Comparison of ENCODE assay signal across 6 cellular contexts in genomic region chr1:1318131-1318652, GRCh38. TPM values are rescaled to one million over a fixed set of nuclear protein-coding genes. Genes with fewer than 3 reads are reported as not detected.
DNase-seq lines count a peak whose midpoint lies in the region; ATAC-seq, FAIRE-seq and TF ChIP-seq lines count a peak whose summit lies in the region.

No MANE protein-coding gene starts in this region.

- TF ChIP-seq RAD21 in Ishikawa (IDR thresholded peaks at IDR 0.05; ENCODE audit: low read depth), result no peak

- peak overlapping the region; percentile 19 for H3K4me3 Mint-ChIP-seq in MCF 10A (ENCODE audit: unreplicated experiment)
- H3K4me3 Mint-ChIP-seq in stimulated activated memory B cell treated with anti-CD40 and anti-IgM and Interleukin-4, amounts not matched to agents 10 μg/mL and 1 μg/mL and 100 μg/mL, for 72 hours, result no peak overlapping the region
- no peak overlapping the region for H3K4me3 Mint-ChIP-seq in stimulated activated effector memory CD8-positive, alpha-beta T cell treated with anti-CD3 and anti-CD28 coated beads, Interleukin-12 subunit alpha, Interleukin-12 subunit beta, amount 100 ng/mL, for 72 hours

- ATAC-seq in stimulated activated memory B cell treated with anti-CD40 and anti-IgM and Interleukin-4, amounts not matched to agents 10 μg/mL and 1 μg/mL and 100 μg/mL, for 72 hours, result no peak
- no peak for ATAC-seq in stimulated activated effector memory CD8-positive, alpha-beta T cell treated with anti-CD3 and anti-CD28 coated beads, Interleukin-12 subunit alpha, Interleukin-12 subunit beta, amount 100 ng/mL, for 72 hours

- FAIRE-seq in D721Med (lab: Jason Lieb, UNC), result no peak

- H3K9me3 Mint-ChIP-seq in MCF 10A (ENCODE audit: unreplicated experiment), result no peaks in the 10 kb centered on the region
- H3K9me3 Mint-ChIP-seq in stimulated activated memory B cell treated with anti-CD40 and anti-IgM and Interleukin-4, amounts not matched to agents 10 μg/mL and 1 μg/mL and 100 μg/mL, for 72 hours, result no peaks in the 10 kb centered on the region
- no peaks in the 10 kb centered on the region for H3K9me3 Mint-ChIP-seq in stimulated activated effector memory CD8-positive, alpha-beta T cell treated with anti-CD3 and anti-CD28 coated beads, Interleukin-12 subunit alpha, Interleukin-12 subunit beta, amount 100 ng/mL, for 72 hours

- intact Hi-C loops in MCF 10A (cut with micrococcal nuclease), result no loop called here

- TF ChIP-seq CTCF in MCF 10A (IDR thresholded peaks at IDR 0.05; ENCODE audit: unreplicated experiment) (no peak), D721Med (IDR thresholded peaks at IDR 0.05; ENCODE audit: insufficient read depth, missing control alignments) (no peak)

- POLR2A ChIA-PET in MCF 10A (lab: Yijun Ruan, JAX), result interaction anchor here (0.6 to 1.5 kb wide), 11 partner anchors 8 to 359 kb away, joined by 3 to 12 read pairs (median 4); partner anchors contain the start of genes CCNL2 and NOC2L

- DNase-seq in MCF 10A (ENCODE audit: unreplicated experiment), result peak; percentile 94
- peak; percentile 26 for DNase-seq in pons (ENCODE audit: low spot score)
- no peak for DNase-seq in D721Med (ENCODE audit: insufficient read length, low spot score)
- DNase-seq in stimulated activated effector memory CD8-positive, alpha-beta T cell treated with anti-CD3 and anti-CD28 coated beads, Interleukin-12 subunit alpha, Interleukin-12 subunit beta, amount 100 ng/mL, for 72 hours (ENCODE audit: low spot score in 2 of 2), result no peak

- CTCF ChIA-PET in MCF 10A (lab: Yijun Ruan, JAX), result interaction anchor here (0.6 kb wide), 1 partner anchor 57 kb away, joined by 3 read pairs; the partner anchor contains the start of gene AURKAIP1

- TF ChIP-seq EP300 in Ishikawa (IDR thresholded peaks at IDR 0.05; ENCODE audit: borderline replicate concordance), result no peak

- H3K4me1 Mint-ChIP-seq in MCF 10A (ENCODE audit: insufficient read depth, unreplicated experiment), result peaks cover 11% of the 10 kb centered on the region
- H3K4me1 Mint-ChIP-seq in stimulated activated memory B cell treated with anti-CD40 and anti-IgM and Interleukin-4, amounts not matched to agents 10 μg/mL and 1 μg/mL and 100 μg/mL, for 72 hours, result peaks cover 24% of the 10 kb centered on the region
- H3K4me1 Mint-ChIP-seq in stimulated activated effector memory CD8-positive, alpha-beta T cell treated with anti-CD3 and anti-CD28 coated beads, Interleukin-12 subunit alpha, Interleukin-12 subunit beta, amount 100 ng/mL, for 72 hours, result peaks cover 24% of the 10 kb centered on the region

- H3K36me3 Mint-ChIP-seq in MCF 10A (ENCODE audit: insufficient read depth, unreplicated experiment), result peaks cover 54% of the 10 kb centered on the region
- peaks cover 34% of the 10 kb centered on the region for H3K36me3 Mint-ChIP-seq in stimulated activated memory B cell treated with anti-CD40 and anti-IgM and Interleukin-4, amounts not matched to agents 10 μg/mL and 1 μg/mL and 100 μg/mL, for 72 hours
- peaks cover 73% of the 10 kb centered on the region for H3K36me3 Mint-ChIP-seq in stimulated activated effector memory CD8-positive, alpha-beta T cell treated with anti-CD3 and anti-CD28 coated beads, Interleukin-12 subunit alpha, Interleukin-12 subunit beta, amount 100 ng/mL, for 72 hours

- BruUV-seq in MCF 10A (replicated peaks; lab: Mats Ljungman, UMichigan), result TSS peak; percentile 7

- H3K27me3 Mint-ChIP-seq in MCF 10A (ENCODE audit: insufficient read depth, unreplicated experiment), result no peaks in the 10 kb centered on the region
- no peaks in the 10 kb centered on the region for H3K27me3 Mint-ChIP-seq in stimulated activated memory B cell treated with anti-CD40 and anti-IgM and Interleukin-4, amounts not matched to agents 10 μg/mL and 1 μg/mL and 100 μg/mL, for 72 hours

- peak overlapping the region; percentile 84 for H3K27ac Mint-ChIP-seq in MCF 10A (ENCODE audit: low read depth, unreplicated experiment)
- H3K27ac Mint-ChIP-seq in stimulated activated memory B cell treated with anti-CD40 and anti-IgM and Interleukin-4, amounts not matched to agents 10 μg/mL and 1 μg/mL and 100 μg/mL, for 72 hours, result no peak overlapping the region
- no peak overlapping the region for H3K27ac Mint-ChIP-seq in stimulated activated effector memory CD8-positive, alpha-beta T cell treated with anti-CD3 and anti-CD28 coated beads, Interleukin-12 subunit alpha, Interleukin-12 subunit beta, amount 100 ng/mL, for 72 hours

TF ChIP-seq in Ishikawa, 13 proteins besides CTCF, POLR2A, EP300 and RAD21:
- peak; percentile 78 for TF ChIP-seq NFIC (IDR thresholded peaks at IDR 0.05)
- TF ChIP-seq MAX (IDR thresholded peaks at IDR 0.05), result peak; percentile 42; the same call in 1 of the 2 replicates
- no peak for TF ChIP-seq EGR1 (IDR thresholded peaks at IDR 0.05)
- no peak for TF ChIP-seq REST (IDR thresholded peaks at IDR 0.05; ENCODE audit: low read depth)
- no peak for TF ChIP-seq TAF1 (IDR thresholded peaks at IDR 0.05; ENCODE audit: low read depth)
- no peak for TF ChIP-seq FOXM1 (IDR thresholded peaks at IDR 0.05; ENCODE audit: borderline replicate concordance, low read depth)
- no peak for TF ChIP-seq CEBPB (IDR thresholded peaks at IDR 0.05)
- no peak; the same call in 1 of the 2 replicates for TF ChIP-seq TCF12 (IDR thresholded peaks at IDR 0.05; ENCODE audit: low read depth)
- no peak for TF ChIP-seq USF1 (IDR thresholded peaks at IDR 0.05)
- no peak for TF ChIP-seq YY1 (IDR thresholded peaks at IDR 0.05; ENCODE audit: low read depth)
- no peak for TF ChIP-seq ZBTB7A (IDR thresholded peaks at IDR 0.05; ENCODE audit: low read depth)
- peak; percentile 34; the same call in 1 of the 2 replicates for TF ChIP-seq TEAD4 (IDR thresholded peaks at IDR 0.05)

RNA-seq across cellular contexts. Expression of gene INTS11, which starts 6.3 kb away (rescaled TPM):
- total RNA-seq in MCF 10A (2022), result 122 and 129 TPM in 2 replicates

RNA-seq across cellular contexts. Expression of gene CPTP, which starts 6.4 kb away (rescaled TPM):
- 19.3 and 21.0 TPM in 2 replicates for total RNA-seq in MCF 10A (2022)

RNA-seq across cellular contexts. Expression of gene PUSL1, which starts 9.8 kb away (rescaled TPM):
- 15.9 and 27.4 TPM in 2 replicates for total RNA-seq in MCF 10A (2022)

RNA-seq across cellular contexts. Expression of gene ACAP3, which starts 10.5 kb away (rescaled TPM):
- 31.5 and 33.5 TPM in 2 replicates for total RNA-seq in MCF 10A (2022)

RNA-seq across cellular contexts. Expression of gene TAS1R3, which starts 12.9 kb away (rescaled TPM):
- 0.17 TPM in 1 of 2 replicates, not detected in the other for total RNA-seq in MCF 10A (2022)

Comparison
In these comparisons a context has a peak if more than half of its experiments do, and no peak if none do; other contexts are left out.
1. DNase-seq: peak in MCF 10A (single experiment) and pons (single experiment); none in D721Med (single experiment) and stimulated activated effector memory CD8-positive, alpha-beta T cell treated with anti-CD3 and anti-CD28 coated beads, Interleukin-12 subunit alpha, Interleukin-12 subunit beta, amount 100 ng/mL, for 72 hours (0 of 2).